ENCODE assay signal across 8 cellular contexts in the genomic region with DNA sequence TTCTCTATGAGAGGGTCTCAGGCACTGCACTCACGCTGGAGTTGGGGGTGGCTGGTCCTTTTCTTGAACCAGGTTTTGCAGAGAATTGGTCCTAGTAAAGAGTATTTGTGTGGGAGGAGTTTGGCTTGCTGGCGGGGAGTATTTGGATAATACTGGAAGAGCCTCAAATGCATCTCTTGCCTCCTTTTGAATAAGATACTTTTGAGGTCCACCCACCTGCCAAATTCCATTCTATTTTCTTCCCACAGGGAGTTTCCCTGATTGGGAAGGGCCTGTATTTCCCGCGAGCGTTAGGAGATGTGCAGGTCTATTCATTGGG. TPM values are rescaled to one million over a fixed set of nuclear protein-coding genes. Genes with fewer than 3 reads are reported as not detected.
DNase-seq lines count a peak whose midpoint lies in the region; TF ChIP-seq lines count a peak whose summit lies in the region.

No MANE protein-coding gene starts in this region.

- peak overlapping the region; percentile 99 for H3K27ac ChIP-seq in suprapubic skin

- no peak for TF ChIP-seq EP300 in suprapubic skin (IDR thresholded peaks at IDR 0.05)

- H3K36me3 ChIP-seq in adipocyte (ENCODE audit: control insufficient read depth, insufficient read depth, low read length, severe bottlenecking) (no peaks in the 10 kb centered on the region), suprapubic skin (no peaks in the 10 kb centered on the region)

- H3K9me3 ChIP-seq in adipocyte (ENCODE audit: control insufficient read depth, low read length) (no peaks in the 10 kb centered on the region), suprapubic skin (no peaks in the 10 kb centered on the region)

- DNase-seq in activated effector memory CD4-positive, alpha-beta T cell treated with anti-CD3 and anti-CD28 coated beads, Interleukin-2, amount 50 U/mL, for 16 hours: peak; percentile 68
- no peak for DNase-seq in activated effector memory CD4-positive, alpha-beta T cell treated with Interleukin-2 at 50 U/mL for 16 hours
- DNase-seq in adipocyte (ENCODE audit: low read depth): no peak
- DNase-seq in kidney tubule cell (ENCODE audit: low spot score): peak; percentile 84
- no peak for DNase-seq in suprapubic skin (ENCODE audit: low spot score in 2 of 2)
- no peak for DNase-seq in activated CD4-positive, CD25-positive, alpha-beta regulatory T cell (lab: John Stamatoyannopoulos, UW)
- no peak for DNase-seq in NCI-H510A (lab: John Stamatoyannopoulos, UW)
- DNase-seq in stimulated activated CD4-positive, alpha-beta T cell treated with anti-CD3 and anti-CD28 coated beads, Interleukin-4, amount 100 ng/mL, for 24 hours: no peak

- H3K9ac ChIP-seq in adipocyte (ENCODE audit: low read length): peak overlapping the region; percentile 75

- peaks cover 45% of the 10 kb centered on the region for H3K4me1 ChIP-seq in adipocyte (ENCODE audit: control insufficient read depth, insufficient read depth, low read length)
- peaks cover 20% of the 10 kb centered on the region for H3K4me1 ChIP-seq in suprapubic skin

- H3K27me3 ChIP-seq in adipocyte (replicated peaks; ENCODE audit: control insufficient read depth, insufficient read depth, low read length): no peaks in the 10 kb centered on the region
- H3K27me3 ChIP-seq in suprapubic skin: no peaks in the 10 kb centered on the region

- WGBS in suprapubic skin: 4% methylated on average over 5 of the region's 5 CpGs

- TF ChIP-seq CTCF in suprapubic skin (IDR thresholded peaks at IDR 0.05): no peak

- no peak for TF ChIP-seq POLR2A in suprapubic skin (IDR thresholded peaks at IDR 0.05)

- H3K4me3 ChIP-seq in adipocyte (ENCODE audit: low read length) (peak overlapping the region; percentile 83), suprapubic skin (peak overlapping the region; percentile 85)

RNA-seq across cellular contexts. Expression of a gene that starts 0.5 kb away (rescaled TPM):
- 10 to 100 TPM; 14.3 to 48.6 (median 24.0) TPM for total RNA-seq in suprapubic skin

Comparison
In these comparisons a context has a peak if more than half of its experiments do, and no peak if none do; other contexts are left out.
1. DNase-seq: peak in activated effector memory CD4-positive, alpha-beta T cell treated with anti-CD3 and anti-CD28 coated beads, Interleukin-2, amount 50 U/mL, for 16 hours (single experiment) and kidney tubule cell (single experiment); none in activated effector memory CD4-positive, alpha-beta T cell treated with Interleukin-2 at 50 U/mL for 16 hours (single experiment), adipocyte (single experiment), suprapubic skin (0 of 2), activated CD4-positive, CD25-positive, alpha-beta regulatory T cell (0 of 4), NCI-H510A (single experiment) and stimulated activated CD4-positive, alpha-beta T cell treated with anti-CD3 and anti-CD28 coated beads, Interleukin-4, amount 100 ng/mL, for 24 hours (single experiment).